Comparison of ENCODE assay signal across 27 cellular contexts in the genomic region with DNA sequence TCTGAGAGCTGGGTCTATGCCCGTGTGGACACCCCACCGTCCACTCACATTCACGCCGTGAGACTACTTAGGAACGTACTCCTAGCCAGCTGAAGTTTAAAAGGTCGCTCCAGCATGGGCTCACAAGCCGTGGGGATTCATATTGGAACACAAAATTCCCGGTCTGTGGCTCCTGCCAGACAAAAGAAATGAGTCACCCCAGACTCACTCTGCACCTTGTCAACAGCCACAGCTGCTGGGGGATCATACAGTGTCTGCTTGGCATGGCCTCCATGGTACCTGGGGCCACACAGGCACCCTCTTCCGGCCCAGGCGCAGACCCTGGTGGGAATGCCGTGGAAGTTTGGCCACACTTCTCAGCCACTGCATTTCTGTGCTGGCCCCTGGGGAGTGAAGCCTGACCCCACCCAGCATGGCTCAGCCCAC.
DNase-seq lines count a peak whose midpoint lies in the region; ATAC-seq, FAIRE-seq and TF ChIP-seq lines count a peak whose summit lies in the region.
"Had no signal": no experiment of that assay in that cellular context is flagged by ENCODE, and none has a peak within 500 bp of the region (broad histone marks: within the 10 kb centered on the region; RNA-seq: fewer than 3 reads in every experiment).

No MANE protein-coding gene starts in this region.

- 77% methylated on average over 11 of the region's 11 CpGs for WGBS in HepG2 (ENCODE audit: low lambda C conversion rate)
- 68% methylated on average over 6 of the region's 11 CpGs for WGBS in right lobe of liver (ENCODE audit: insufficient coverage, low coverage, low lambda C conversion rate, missing lambda C conversion rate)
- 86 to 87% methylated on average over 11 of the region's 11 CpGs for WGBS in aorta, 2 donors

- H3K4me1 ChIP-seq in HepG2 (ENCODE audit: insufficient read depth, low read length) (peaks cover 44% of the 10 kb centered on the region), right lobe of liver (no peaks in the 10 kb centered on the region), left lung (peaks cover 0 to 9% of the 10 kb centered on the region in 2 donors), aorta (ENCODE audit: control insufficient read depth in 1 of 2, insufficient read depth in 2 of 2, low read length in 2 of 2) (no peaks in the 10 kb centered on the region)

- H3K27ac Mint-ChIP-seq in activated CD8-positive, alpha-beta T cell treated with anti-CD3 and anti-CD28 coated beads for 36 hours, result no peak overlapping the region
- H3K27ac Mint-ChIP-seq: activated naive CD8-positive, alpha-beta T cell treated with anti-CD3 and anti-CD28 coated beads, Interleukin-2, amount 10 ng/mL, durations not matched to agents 7 days and 5 days; H9 had no signal

- no peaks in the 10 kb centered on the region for H3K27me3 Mint-ChIP-seq in activated CD8-positive, alpha-beta T cell treated with anti-CD3 and anti-CD28 coated beads for 36 hours
- H3K27me3 Mint-ChIP-seq: activated naive CD8-positive, alpha-beta T cell treated with anti-CD3 and anti-CD28 coated beads, Interleukin-2, amount 10 ng/mL, durations not matched to agents 7 days and 5 days had no signal

- H3K4me3 ChIP-seq in HepG2 (replicated peaks in 1 of 3; ENCODE audit: insufficient read depth in 1 of 3, low read depth in 2 of 3, low read length in 3 of 3), result no peak overlapping the region
- H3K4me3 ChIP-seq in right lobe of liver, result no peak overlapping the region
- peak overlapping the region; percentile 9 for H3K4me3 ChIP-seq in brain microvascular endothelial cell (ENCODE audit: low read depth, low read length)
- no peak overlapping the region for H3K4me3 ChIP-seq in left lung
- no peak overlapping the region for H3K4me3 ChIP-seq in aorta (ENCODE audit: low read length in 2 of 2)
- H3K4me3 ChIP-seq: heart left ventricle, left ventricle myocardium inferior, transverse colon had no signal

- no peak for FAIRE-seq in HepG2 (lab: Jason Lieb, UNC)

- H3K4me3 Mint-ChIP-seq in activated CD8-positive, alpha-beta T cell treated with anti-CD3 and anti-CD28 coated beads for 36 hours, result no peak overlapping the region
- H3K4me3 Mint-ChIP-seq: activated naive CD8-positive, alpha-beta T cell treated with anti-CD3 and anti-CD28 coated beads, Interleukin-2, amount 10 ng/mL, durations not matched to agents 7 days and 5 days; H9 had no signal

- H3K4me1 Mint-ChIP-seq in activated CD8-positive, alpha-beta T cell treated with anti-CD3 and anti-CD28 coated beads for 36 hours (ENCODE audit: low read depth), result peaks cover 23% of the 10 kb centered on the region

- POLR2A ChIA-PET in HepG2 (lab: Yijun Ruan, JAX), result no interaction called here
- POLR2A ChIA-PET in activated CD8-positive, alpha-beta T cell treated with anti-CD3 and anti-CD28 coated beads for 36 hours (lab: Charles Lee), result no interaction called here

- TF ChIP-seq CTCF in HepG2 (CRISPR knock-in tag; IDR thresholded peaks at IDR 0.05), result no peak
- no peak for TF ChIP-seq CTCF in right lobe of liver (IDR thresholded peaks at IDR 0.05)
- TF ChIP-seq CTCF in brain microvascular endothelial cell (IDR thresholded peaks at IDR 0.05; ENCODE audit: low read depth, low read length, missing control alignments), result no peak
- no peak for TF ChIP-seq CTCF in left lung (IDR thresholded peaks at IDR 0.05)
- no peak for TF ChIP-seq CTCF in activated CD8-positive, alpha-beta T cell treated with anti-CD3 and anti-CD28 coated beads for 36 hours (IDR thresholded peaks at IDR 0.05)

- H2AFZ ChIP-seq in HepG2 (ENCODE audit: low read length), result no peak overlapping the region

- BruUV-seq in HepG2 (replicated peaks; lab: Mats Ljungman, UMichigan), result no TSS peak

- ATAC-seq in HepG2, result no peak
- no peak for ATAC-seq in right lobe of liver
- ATAC-seq in left lung, result no peak
- no peak for ATAC-seq in aorta (ENCODE audit: low FRiP score)
- no peak for ATAC-seq in activated CD8-positive, alpha-beta T cell treated with anti-CD3 and anti-CD28 coated beads for 36 hours
- ATAC-seq: heart left ventricle had no signal

- H3K79me2 ChIP-seq in HepG2 (ENCODE audit: insufficient read depth, low read length), result no peaks in the 10 kb centered on the region

- no peaks in the 10 kb centered on the region for H3K36me3 ChIP-seq in HepG2 (replicated peaks in 1 of 2; ENCODE audit: control insufficient read depth in 1 of 2, insufficient read depth in 2 of 2, low read length in 2 of 2)
- H3K36me3 ChIP-seq in right lobe of liver, result no peaks in the 10 kb centered on the region
- no peaks in the 10 kb centered on the region for H3K36me3 ChIP-seq in brain microvascular endothelial cell (replicated peaks)
- no peaks in the 10 kb centered on the region for H3K36me3 ChIP-seq in left lung
- no peaks in the 10 kb centered on the region for H3K36me3 ChIP-seq in aorta (ENCODE audit: control insufficient read depth in 1 of 2, insufficient read depth in 2 of 2, low read length in 1 of 2)
- H3K36me3 ChIP-seq: heart left ventricle, left ventricle myocardium inferior, transverse colon had no signal

- in situ Hi-C loops in HepG2 (cut with HindIII; ENCODE audit: extremely low pct_ligation_motif_present, low pct_unique_long_range_greater_than_20kb), result no loop called here
- in situ Hi-C loops in brain microvascular endothelial cell (cut with HindIII; ENCODE audit: low pct_ligation_motif_present, low sequenced_read_pairs), result no loop called here

- H3K36me3 Mint-ChIP-seq in activated CD8-positive, alpha-beta T cell treated with anti-CD3 and anti-CD28 coated beads for 36 hours (ENCODE audit: low read depth), result no peaks in the 10 kb centered on the region

- TF ChIP-seq EP300 in HepG2 (IDR thresholded peaks at IDR 0.05; ENCODE audit: low read depth in 2 of 2, low read length in 2 of 2), result no peak
- TF ChIP-seq EP300 in HepG2 (CRISPR knock-in tag; IDR thresholded peaks at IDR 0.05; ENCODE audit: borderline replicate concordance), result no peak

- no peak overlapping the region for H3K9ac ChIP-seq in HepG2 (ENCODE audit: insufficient read depth, low read depth, low read length)
- H3K9ac ChIP-seq: SK-N-SH had no signal

- no peak for TF ChIP-seq RAD21 in HepG2 (CRISPR knock-in tag; IDR thresholded peaks at IDR 0.05)

- peaks cover 3 to 9% of the 10 kb centered on the region in 2 experiments; a peak in 2 of 5 replicates for H3K27me3 ChIP-seq in HepG2 (ENCODE audit: control insufficient read depth in 1 of 2, insufficient read depth in 2 of 2, low read length in 2 of 2)
- H3K27me3 ChIP-seq in right lobe of liver, result no peaks in the 10 kb centered on the region
- no peaks in the 10 kb centered on the region for H3K27me3 ChIP-seq in brain microvascular endothelial cell (replicated peaks)
- H3K27me3 ChIP-seq in left lung, result no peaks in the 10 kb centered on the region
- H3K27me3 ChIP-seq in aorta (ENCODE audit: control insufficient read depth in 1 of 2, insufficient read depth in 2 of 2, low read length in 1 of 2), result peaks cover 0 to 2% of the 10 kb centered on the region in 2 donors
- H3K27me3 ChIP-seq: transverse colon had no signal

- no peak overlapping the region for H3K27ac ChIP-seq in HepG2 (ENCODE audit: extremely low read length, insufficient read depth, low read length)
- no peak overlapping the region for H3K27ac ChIP-seq in right lobe of liver
- peak overlapping the region; percentile 78 for H3K27ac ChIP-seq in brain microvascular endothelial cell
- H3K27ac ChIP-seq in left lung, result no peak overlapping the region
- no peak overlapping the region for H3K27ac ChIP-seq in aorta (ENCODE audit: low read depth in 1 of 2, low read length in 2 of 2)
- H3K27ac ChIP-seq: heart left ventricle, left ventricle myocardium inferior, transverse colon had no signal

- intact Hi-C loops in HepG2 (cut with micrococcal nuclease; ENCODE audit: unreplicated experiment), result no loop called here
- intact Hi-C loops in right lobe of liver (cut with DNase I), result no loop called here
- intact Hi-C loops in left lung (cut with DNase I), result no loop called here
- intact Hi-C loops in aorta (cut with DNase I), result no loop called here
- intact Hi-C loops in activated CD8-positive, alpha-beta T cell treated with anti-CD3 and anti-CD28 coated beads for 36 hours (cut with micrococcal nuclease), result no loop called here

- H3K4me2 ChIP-seq in HepG2 (ENCODE audit: low read depth, low read length), result no peak overlapping the region
- H3K4me2 ChIP-seq: SK-N-SH had no signal

- CTCF ChIA-PET in HepG2 (lab: Yijun Ruan, JAX; ENCODE audit: low intra/inter-chr PET ratio, low total read pairs), result no interaction called here
- CTCF ChIA-PET in activated CD8-positive, alpha-beta T cell treated with anti-CD3 and anti-CD28 coated beads for 36 hours (lab: Charles Lee), result no interaction called here

- DNase-seq in HepG2 (ENCODE audit: low spot score) (no peak), right lobe of liver (no peak), brain microvascular endothelial cell (no peak), left lung (peak; percentile 29 to 48), aorta (peak; percentile 19 to 22), NCI-H2107 treated with DMSO at 0.1 percent for 48 hours (lab: John Stamatoyannopoulos, UW; ENCODE audit: unreplicated experiment) (no peak)
- DNase-seq in activated CD8-positive, alpha-beta T cell treated with anti-CD3 and anti-CD28 coated beads for 36 hours, result no peak
- no peak for DNase-seq in activated CD4-positive, alpha-beta T cell treated with anti-CD3 and anti-CD28 coated beads, Interleukin-2, amount 50 U/mL, for 1 hour
- DNase-seq: activated CD4-positive, alpha-beta T cell treated with anti-CD3 and anti-CD28 coated beads for 1 hour; activated effector memory CD4-positive, alpha-beta T cell treated with anti-CD3 and anti-CD28 coated beads, Interleukin-2, amount 50 U/mL, for 16 hours; activated naive CD8-positive, alpha-beta T cell treated with anti-CD3 and anti-CD28 coated beads, Interleukin-2, amount 10 ng/mL, durations not matched to agents 7 days and 5 days; activated T-cell treated with anti-CD3 and anti-CD28 coated beads, Interleukin-2, amount 50 U/mL, for 1 hour; DMS153; effector CD8-positive, alpha-beta T cell; GDM1; H9; left ventricle myocardium inferior; NCI-H2029 treated with DMSO at 0.1 percent for 48 hours; NCI-H345; retina; RPMI8226; SK-N-SH; stimulated activated CD4-positive, alpha-beta T cell treated with anti-CD3 and anti-CD28 coated beads, Interleukin-12 subunit alpha, Interleukin-12 subunit beta, amount 100 ng/mL, for 4 hours; stimulated activated CD4-positive, alpha-beta T cell treated with anti-CD3 and anti-CD28 coated beads, Interleukin-4, amount 100 ng/mL, for 1 hour; T-helper 2 cell; transverse colon had no signal

- H3K9me3 ChIP-seq in HepG2 (ENCODE audit: low read length), result no peaks in the 10 kb centered on the region
- no peaks in the 10 kb centered on the region for H3K9me3 ChIP-seq in right lobe of liver
- peaks cover 0 to 1% of the 10 kb centered on the region in 2 donors for H3K9me3 ChIP-seq in left lung
- H3K9me3 ChIP-seq in aorta (ENCODE audit: control insufficient read depth, low read length), result no peaks in the 10 kb centered on the region
- H3K9me3 ChIP-seq: heart left ventricle, left ventricle myocardium inferior, SK-N-SH, transverse colon had no signal

- H4K20me1 ChIP-seq in HepG2 (ENCODE audit: insufficient read depth, low read length), result no peaks in the 10 kb centered on the region

- no peak for TF ChIP-seq POLR2A in HepG2 (IDR thresholded peaks at IDR 0.05; ENCODE audit: insufficient read depth in 1 of 2, low read depth in 2 of 2, low read length in 2 of 2)
- TF ChIP-seq POLR2A in right lobe of liver (IDR thresholded peaks at IDR 0.05), result no peak

- H3K9me3 Mint-ChIP-seq in activated CD8-positive, alpha-beta T cell treated with anti-CD3 and anti-CD28 coated beads for 36 hours, result no peaks in the 10 kb centered on the region
- H3K9me3 Mint-ChIP-seq: activated naive CD8-positive, alpha-beta T cell treated with anti-CD3 and anti-CD28 coated beads, Interleukin-2, amount 10 ng/mL, durations not matched to agents 7 days and 5 days; H9 had no signal

Comparison
In these comparisons a context has a peak if more than half of its experiments do, and no peak if none do; other contexts are left out.
1. DNase-seq: peak in left lung (2 of 2) and aorta (2 of 2); none in HepG2 (single experiment), right lobe of liver (0 of 3), brain microvascular endothelial cell (single experiment), activated CD8-positive, alpha-beta T cell treated with anti-CD3 and anti-CD28 coated beads for 36 hours (single experiment), NCI-H2107 treated with DMSO at 0.1 percent for 48 hours (single experiment) and activated CD4-positive, alpha-beta T cell treated with anti-CD3 and anti-CD28 coated beads, Interleukin-2, amount 50 U/mL, for 1 hour (single experiment).